ENCODE assay signal across 26 cellular contexts in the genomic region with DNA sequence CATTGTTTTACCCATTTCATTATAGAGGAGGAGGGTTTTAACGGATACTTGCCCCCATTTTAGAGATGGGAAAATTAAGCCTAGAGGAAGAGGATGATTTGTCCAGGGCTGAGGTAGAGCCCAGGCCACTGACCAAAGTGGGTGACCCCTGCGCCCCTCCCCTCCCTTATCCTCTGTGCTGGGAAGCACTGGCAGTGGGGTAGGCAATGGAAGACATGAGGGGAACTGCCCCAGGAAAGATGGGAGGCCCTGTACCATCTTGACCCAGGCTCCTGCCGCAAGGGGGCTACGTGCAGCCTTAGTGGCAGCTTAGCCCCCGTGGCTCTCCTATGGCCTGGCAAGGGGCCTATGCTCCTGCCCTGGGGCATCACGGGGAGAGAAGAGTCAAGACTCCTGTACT.
"Had no signal": no experiment of that assay in that cellular context is flagged by ENCODE, and none has a peak within 500 bp of the region (broad histone marks: within the 10 kb centered on the region; RNA-seq: fewer than 3 reads in every experiment).

No MANE protein-coding gene starts in this region.

- H3K9me3 ChIP-seq: Peyer's patch had no signal

- H3K27ac ChIP-seq: Peyer's patch, WERI-Rb-1 had no signal

- DNase-seq: activated CD4-positive, alpha-beta memory T cell treated with anti-CD3 and anti-CD28 coated beads for 36 hours; activated CD4-positive, alpha-beta T cell treated with anti-CD3 and anti-CD28 coated beads, Interleukin-2, amount 50 U/mL, for 1 hour; activated CD4-positive, CD25-positive, alpha-beta regulatory T cell; activated CD8-positive, alpha-beta memory T cell treated with anti-CD3 and anti-CD28 coated beads, Interleukin-2, amount 50 U/mL, for 4 hours; activated gamma-delta T cell treated with Interleukin-2 at 50 U/mL for 16 hours; activated naive CD4-positive, alpha-beta T cell treated with anti-CD3 and anti-CD28 coated beads for 36 hours; activated naive CD8-positive, alpha-beta T cell treated with anti-CD3 and anti-CD28 coated beads, Interleukin-2, amount 50 U/mL, for 24 hours; activated T-cell treated with anti-CD3 and anti-CD28 coated beads for 4 hours; activated T-cell treated with anti-CD3 and anti-CD28 coated beads, Interleukin-2, amount 50 U/mL, for 4 hours; anterior cingulate cortex; caudate nucleus; cerebellar nuclear complex; NCI-H1105; NCI-H1417 treated with DMSO at 0.1 percent for 48 hours; NCI-H187 treated with DMSO at 0.1 percent for 48 hours; NCI-H2081; NCI-H345; NCI-H526; NCI-H748 treated with DMSO at 0.1 percent for 48 hours; NK-92 treated with Interleukin-12 subunit alpha and Interleukin-12 subunit beta, amount 100 ng/mL, for 24 hours; PC-3; Peyer's patch; RPMI8226; SIG-M5; T1000; WERI-Rb-1 had no signal

- H3K4me1 ChIP-seq: Peyer's patch had no signal

- H3K36me3 ChIP-seq: Peyer's patch, WERI-Rb-1 had no signal

- ATAC-seq: activated naive CD8-positive, alpha-beta T cell treated with anti-CD3 and anti-CD28 coated beads, Interleukin-2, amount 50 U/mL, for 24 hours; activated T-cell treated with anti-CD3 and anti-CD28 coated beads, Interleukin-2, amount 50 U/mL, for 4 hours; PC-3 had no signal

- H3K4me3 ChIP-seq: Peyer's patch had no signal

- H3K27me3 ChIP-seq: Peyer's patch had no signal
